In the genomic region with DNA sequence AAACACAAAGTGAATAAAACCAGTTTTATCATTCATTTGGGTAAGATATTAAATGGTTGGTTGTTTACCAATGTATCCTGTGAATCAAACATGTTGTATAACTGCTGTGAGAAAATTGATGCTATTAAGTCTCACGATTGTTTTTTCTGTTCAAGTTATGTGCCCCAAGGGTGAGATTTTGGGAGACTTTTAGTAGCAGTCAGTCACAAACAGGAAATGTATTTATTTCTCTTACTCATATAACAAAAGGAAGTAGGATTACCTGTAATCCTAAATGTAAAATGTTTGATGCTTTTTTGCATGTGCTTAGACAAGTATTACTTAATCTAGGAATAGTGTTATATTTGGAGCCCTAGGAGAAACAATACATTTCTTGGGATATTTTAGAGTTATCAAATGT, we compare ENCODE assay signal across 25 cellular contexts. TPM values are rescaled to one million over a fixed set of nuclear protein-coding genes. Genes with fewer than 3 reads are reported as not detected.
DNase-seq lines count a peak whose midpoint lies in the region; ATAC-seq and TF ChIP-seq lines count a peak whose summit lies in the region.
"Had no signal": no experiment of that assay in that cellular context is flagged by ENCODE, and none has a peak within 500 bp of the region (broad histone marks: within the 10 kb centered on the region; RNA-seq: fewer than 3 reads in every experiment).

No MANE protein-coding gene starts in this region.

- H3K27me3 Mint-ChIP-seq in WTC11 (ENCODE audit: low read depth), result no peaks in the 10 kb centered on the region
- H3K27me3 Mint-ChIP-seq: natural killer cell treated with Interleukin-12 subunit alpha and Interleukin-12 subunit beta and Interleukin-15 and Interleukin-18, amount 100 ng/mL, for 72 hours; T-helper 17 cell had no signal

- no peak overlapping the region for H3K4me3 ChIP-seq in H7 (ENCODE audit: insufficient read depth, low read depth, low read length)
- H3K4me3 ChIP-seq: vagina had no signal

- H3K4me1 Mint-ChIP-seq in WTC11, result no peaks in the 10 kb centered on the region
- H3K4me1 Mint-ChIP-seq: immature natural killer cell, T-helper 17 cell had no signal

- 0 out of 2 replicates have a peak overlapping the region, but pooled peaks have one; percentile 27 for H3K27ac Mint-ChIP-seq in WTC11
- H3K27ac Mint-ChIP-seq: immature natural killer cell; natural killer cell treated with Interleukin-12 subunit alpha and Interleukin-12 subunit beta and Interleukin-15 and Interleukin-18, amount 100 ng/mL, for 72 hours; T-helper 17 cell had no signal

- DNase-seq in WTC11 (ENCODE audit: low spot score) (no peak), H7 (no peak), Right ventricle myocardium inferior (ENCODE audit: missing footprints) (no peak), nucleus accumbens (lab: John Stamatoyannopoulos, UW) (no peak)
- DNase-seq in activated CD8-positive, alpha-beta memory T cell treated with anti-CD3 and anti-CD28 coated beads for 24 hours, result no peak
- DNase-seq: activated CD4-positive, alpha-beta T cell treated with anti-CD3 and anti-CD28 coated beads, Interleukin-2, amount 50 U/mL, for 48 hours; activated naive CD4-positive, alpha-beta T cell; amniotic stem cell; C1 segment of cervical spinal cord; caudate nucleus; dermis blood vessel endothelial cell; immature natural killer cell; Kasumi-1; left ventricle myocardium superior; midbrain; NCI-H1092 treated with DMSO at 0.1 percent for 48 hours; NCI-H2029 treated with DMSO at 0.1 percent for 48 hours; NCI-H446; T-helper 17 cell had no signal

- ATAC-seq in GM18502 (IDR thresholded peaks at IDR 0.05; ENCODE audit: poor library complexity, unreplicated experiment) (peak; percentile 71), GM21360 (IDR thresholded peaks at IDR 0.05; ENCODE audit: unreplicated experiment) (peak; percentile 62), HG02885 (IDR thresholded peaks at IDR 0.05; ENCODE audit: poor library complexity, unreplicated experiment) (peak; percentile 74), WTC11 (no peak), Right ventricle myocardium inferior (no peak)
- ATAC-seq: left ventricle myocardium superior; natural killer cell treated with Interleukin-12 subunit alpha and Interleukin-12 subunit beta and Interleukin-15 and Interleukin-18, amount 100 ng/mL, for 72 hours; sciatic nerve; T-helper 17 cell had no signal

- no peaks in the 10 kb centered on the region for H3K36me3 ChIP-seq in H7 (replicated peaks; ENCODE audit: control insufficient read depth, insufficient read depth, low read length)
- H3K36me3 ChIP-seq: vagina had no signal

- CTCF ChIA-PET in WTC11 (lab: Charles Lee), result no interaction called here

- intact Hi-C loops in Right ventricle myocardium inferior (cut with DNase I), result no loop called here

- no peaks in the 10 kb centered on the region for H3K9me3 Mint-ChIP-seq in WTC11
- H3K9me3 Mint-ChIP-seq: immature natural killer cell; natural killer cell treated with Interleukin-12 subunit alpha and Interleukin-12 subunit beta and Interleukin-15 and Interleukin-18, amount 100 ng/mL, for 72 hours had no signal

- no peak overlapping the region for H3K4me3 Mint-ChIP-seq in WTC11
- H3K4me3 Mint-ChIP-seq: immature natural killer cell; natural killer cell treated with Interleukin-12 subunit alpha and Interleukin-12 subunit beta and Interleukin-15 and Interleukin-18, amount 100 ng/mL, for 72 hours; T-helper 17 cell had no signal

- POLR2A ChIA-PET in WTC11 (lab: Charles Lee), result no interaction called here

- H3K36me3 Mint-ChIP-seq in WTC11, result no peaks in the 10 kb centered on the region
- H3K36me3 Mint-ChIP-seq: natural killer cell treated with Interleukin-12 subunit alpha and Interleukin-12 subunit beta and Interleukin-15 and Interleukin-18, amount 100 ng/mL, for 72 hours had no signal

- no peak for TF ChIP-seq CTCF in WTC11 (IDR thresholded peaks at IDR 0.05)

- H3K27me3 ChIP-seq in H7 (ENCODE audit: control insufficient read depth, insufficient read depth, low read length), result no peaks in the 10 kb centered on the region
- H3K27me3 ChIP-seq: vagina had no signal

TF ChIP-seq in WTC11, 78 proteins besides CTCF, POLR2A, EP300 and RAD21:
- TF ChIP-seq CREB1 (CRISPR knock-in tag; IDR thresholded peaks at IDR 0.05) (no peak), PRRX2 (CRISPR knock-in tag; IDR thresholded peaks at IDR 0.05) (no peak), ESRRA (CRISPR knock-in tag; IDR thresholded peaks at IDR 0.05; ENCODE audit: borderline replicate concordance) (no peak), GTF2I (CRISPR knock-in tag; conservative IDR thresholded peaks at IDR 0.05) (no peak), JAZF1 (CRISPR knock-in tag; IDR thresholded peaks at IDR 0.05) (no peak), TEAD1 (CRISPR knock-in tag; IDR thresholded peaks at IDR 0.05) (no peak), ZNF232 (CRISPR knock-in tag; IDR thresholded peaks at IDR 0.05) (no peak), NFATC4 (CRISPR knock-in tag; IDR thresholded peaks at IDR 0.05) (no peak), ZNF396 (CRISPR knock-in tag; IDR thresholded peaks at IDR 0.05; ENCODE audit: borderline replicate concordance) (no peak), TEAD4 (CRISPR knock-in tag; IDR thresholded peaks at IDR 0.05) (no peak)
- TF ChIP-seq, protein P1, sequence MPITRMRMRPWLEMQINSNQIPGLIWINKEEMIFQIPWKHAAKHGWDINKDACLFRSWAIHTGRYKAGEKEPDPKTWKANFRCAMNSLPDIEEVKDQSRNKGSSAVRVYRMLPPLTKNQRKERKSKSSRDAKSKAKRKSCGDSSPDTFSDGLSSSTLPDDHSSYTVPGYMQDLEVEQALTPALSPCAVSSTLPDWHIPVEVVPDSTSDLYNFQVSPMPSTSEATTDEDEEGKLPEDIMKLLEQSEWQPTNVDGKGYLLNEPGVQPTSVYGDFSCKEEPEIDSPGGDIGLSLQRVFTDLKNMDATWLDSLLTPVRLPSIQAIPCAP (CRISPR knock-in tag; IDR thresholded peaks at IDR 0.05), result no peak
- TF ChIP-seq, protein P2, sequence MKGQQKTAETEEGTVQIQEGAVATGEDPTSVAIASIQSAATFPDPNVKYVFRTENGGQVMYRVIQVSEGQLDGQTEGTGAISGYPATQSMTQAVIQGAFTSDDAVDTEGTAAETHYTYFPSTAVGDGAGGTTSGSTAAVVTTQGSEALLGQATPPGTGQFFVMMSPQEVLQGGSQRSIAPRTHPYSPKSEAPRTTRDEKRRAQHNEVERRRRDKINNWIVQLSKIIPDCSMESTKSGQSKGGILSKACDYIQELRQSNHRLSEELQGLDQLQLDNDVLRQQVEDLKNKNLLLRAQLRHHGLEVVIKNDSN (CRISPR knock-in tag; IDR thresholded peaks at IDR 0.05), result no peak
- TF ChIP-seq, protein P3, sequence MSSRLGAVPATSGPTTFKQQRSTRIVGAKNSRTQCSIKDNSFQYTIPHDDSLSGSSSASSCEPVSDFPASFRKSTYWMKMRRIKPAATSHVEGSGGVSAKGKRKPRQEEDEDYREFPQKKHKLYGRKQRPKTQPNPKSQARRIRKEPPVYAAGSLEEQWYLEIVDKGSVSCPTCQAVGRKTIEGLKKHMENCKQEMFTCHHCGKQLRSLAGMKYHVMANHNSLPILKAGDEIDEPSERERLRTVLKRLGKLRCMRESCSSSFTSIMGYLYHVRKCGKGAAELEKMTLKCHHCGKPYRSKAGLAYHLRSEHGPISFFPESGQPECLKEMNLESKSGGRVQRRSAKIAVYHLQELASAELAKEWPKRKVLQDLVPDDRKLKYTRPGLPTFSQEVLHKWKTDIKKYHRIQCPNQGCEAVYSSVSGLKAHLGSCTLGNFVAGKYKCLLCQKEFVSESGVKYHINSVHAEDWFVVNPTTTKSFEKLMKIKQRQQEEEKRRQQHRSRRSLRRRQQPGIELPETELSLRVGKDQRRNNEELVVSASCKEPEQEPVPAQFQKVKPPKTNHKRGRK (CRISPR knock-in tag; IDR thresholded peaks at IDR 0.05; ENCODE audit: borderline replicate concordance), result no peak
- TF ChIP-seq, protein P4, sequence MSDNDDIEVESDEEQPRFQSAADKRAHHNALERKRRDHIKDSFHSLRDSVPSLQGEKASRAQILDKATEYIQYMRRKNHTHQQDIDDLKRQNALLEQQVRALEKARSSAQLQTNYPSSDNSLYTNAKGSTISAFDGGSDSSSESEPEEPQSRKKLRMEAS (CRISPR knock-in tag; IDR thresholded peaks at IDR 0.05), result no peak
- TF ChIP-seq, protein P5, sequence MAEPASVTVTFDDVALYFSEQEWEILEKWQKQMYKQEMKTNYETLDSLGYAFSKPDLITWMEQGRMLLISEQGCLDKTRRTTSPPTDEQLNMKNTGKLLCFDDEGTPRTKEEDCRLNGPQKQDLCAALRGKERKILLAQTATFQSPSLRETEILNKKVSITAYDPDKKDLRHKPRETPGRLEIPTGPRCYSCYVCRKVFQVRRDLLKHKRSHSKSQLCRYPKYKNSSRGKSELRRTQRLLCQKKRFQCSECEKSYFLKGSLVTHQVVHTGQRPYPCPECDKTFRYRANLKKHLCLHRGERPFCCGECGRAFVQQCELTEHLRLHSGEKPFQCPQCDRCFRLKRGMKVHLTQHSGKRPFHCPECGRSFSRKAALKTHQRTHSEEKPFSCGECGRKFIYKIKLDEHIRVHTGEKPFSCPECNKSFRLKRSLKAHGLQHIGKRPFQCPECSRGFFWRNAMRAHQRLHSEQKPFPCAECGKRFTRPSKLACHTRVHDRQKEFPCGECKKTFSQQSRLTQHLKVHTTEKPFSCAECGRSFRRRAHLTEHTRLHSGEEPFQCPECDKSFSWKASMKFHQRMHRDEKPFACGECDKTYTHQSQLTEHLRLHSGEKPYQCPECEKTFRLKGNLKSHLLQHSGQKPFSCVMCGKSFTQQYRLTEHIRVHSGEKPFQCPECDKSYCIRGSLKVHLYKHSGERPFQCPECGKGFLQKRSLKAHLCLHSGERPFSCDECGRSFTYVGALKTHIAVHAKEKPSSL (CRISPR knock-in tag; conservative IDR thresholded peaks at IDR 0.05), result no peak
- TF ChIP-seq, protein P6, sequence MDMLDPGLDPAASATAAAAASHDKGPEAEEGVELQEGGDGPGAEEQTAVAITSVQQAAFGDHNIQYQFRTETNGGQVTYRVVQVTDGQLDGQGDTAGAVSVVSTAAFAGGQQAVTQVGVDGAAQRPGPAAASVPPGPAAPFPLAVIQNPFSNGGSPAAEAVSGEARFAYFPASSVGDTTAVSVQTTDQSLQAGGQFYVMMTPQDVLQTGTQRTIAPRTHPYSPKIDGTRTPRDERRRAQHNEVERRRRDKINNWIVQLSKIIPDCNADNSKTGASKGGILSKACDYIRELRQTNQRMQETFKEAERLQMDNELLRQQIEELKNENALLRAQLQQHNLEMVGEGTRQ (CRISPR knock-in tag; IDR thresholded peaks at IDR 0.05), result no peak

RNA-seq across cellular contexts. Expression of a gene that starts 39.2 kb away (rescaled TPM):
- total RNA-seq in WTC11 (2021), result 9.4 to 10.6 TPM (median 10.5 TPM) in 3 replicates
- 6.6 and 7.9 TPM in 2 replicates for total RNA-seq in H7 (2014; rRNA removed; shearing (Covaris generic))
- 10.1 TPM for total RNA-seq in Right ventricle myocardium inferior

Comparison
In these comparisons a context has a peak if more than half of its experiments do, and no peak if none do; other contexts are left out.
1. ATAC-seq: peak in GM18502 (single experiment), GM21360 (single experiment) and HG02885 (single experiment); none in WTC11 (single experiment) and Right ventricle myocardium inferior (single experiment).